Comparison of ENCODE assay signal across 14 cellular contexts in genomic region chr20:62752671-62753501, GRCh38. TPM values are rescaled to one million over a fixed set of nuclear protein-coding genes. Genes with fewer than 3 reads are reported as not detected.
DNase-seq lines count a peak whose midpoint lies in the region; ATAC-seq and TF ChIP-seq lines count a peak whose summit lies in the region.
"Had no signal": no experiment of that assay in that cellular context is flagged by ENCODE, and none has a peak within 500 bp of the region (broad histone marks: within the 10 kb centered on the region; RNA-seq: fewer than 3 reads in every experiment).

No MANE protein-coding gene starts in this region.

- 0 out of 2 replicates have a peak, but pooled peaks cover 3% of the 10 kb centered on the region for H3K4me1 Mint-ChIP-seq in WTC11

- CTCF ChIA-PET in WTC11 (lab: Charles Lee) (interaction anchor here (0.9 to 3.1 kb wide), 4 partner anchors 20 to 136 kb away, joined by 3 to 16 read pairs (median 8); partner anchors contain the start of gene NTSR1), HEK293T (lab: Yijun Ruan, JAX) (no interaction called here)

- H3K36me3 ChIP-seq in rectal smooth muscle tissue (ENCODE audit: control insufficient read depth, insufficient read depth, low read length), result no peaks in the 10 kb centered on the region
- H3K36me3 ChIP-seq: ascending aorta, upper lobe of left lung had no signal

- H3K27ac Mint-ChIP-seq in WTC11, result no peak overlapping the region
- H3K27ac Mint-ChIP-seq: activated CD4-positive, alpha-beta T cell treated with anti-CD3 and anti-CD28 coated beads, Interleukin-2, amount 10 ng/mL, durations not matched to agents 7 days and 5 days had no signal

- POLR2A ChIA-PET in WTC11 (lab: Charles Lee) (no interaction called here), HEK293T (lab: Yijun Ruan, JAX) (no interaction called here)

- H3K27me3 Mint-ChIP-seq in WTC11 (ENCODE audit: low read depth), result peaks cover 9% of the 10 kb centered on the region

- no peak overlapping the region for H3K9ac ChIP-seq in rectal smooth muscle tissue (ENCODE audit: low read length)

- H3K4me3 Mint-ChIP-seq in WTC11, result no peak overlapping the region
- H3K4me3 Mint-ChIP-seq: activated CD4-positive, alpha-beta T cell treated with anti-CD3 and anti-CD28 coated beads, Interleukin-2, amount 10 ng/mL, durations not matched to agents 7 days and 5 days had no signal

- ATAC-seq in WTC11 (peak; percentile 35), right cardiac atrium (peak in 1 of 2 donors; percentile 52)

- 77% methylated on average over 29 of the region's 29 CpGs for WGBS in right cardiac atrium

- no peak overlapping the region for H3K27ac ChIP-seq in right cardiac atrium (ENCODE audit: low read length)
- H3K27ac ChIP-seq in rectal smooth muscle tissue (ENCODE audit: low read depth, low read length), result peak overlapping the region; percentile 71
- H3K27ac ChIP-seq: ascending aorta, dorsolateral prefrontal cortex, upper lobe of left lung had no signal

- TF ChIP-seq CTCF in WTC11 (IDR thresholded peaks at IDR 0.05), result no peak

- no peaks in the 10 kb centered on the region for H3K27me3 ChIP-seq in right cardiac atrium (ENCODE audit: control insufficient read depth, insufficient read depth)
- no peaks in the 10 kb centered on the region for H3K27me3 ChIP-seq in rectal smooth muscle tissue (ENCODE audit: control insufficient read depth, insufficient read depth, low read length)
- H3K27me3 ChIP-seq: ascending aorta, upper lobe of left lung had no signal

- no peaks in the 10 kb centered on the region for H3K9me3 ChIP-seq in right cardiac atrium (ENCODE audit: control insufficient read depth, low read length)
- H3K9me3 ChIP-seq: ascending aorta, upper lobe of left lung had no signal

- H3K4me3 ChIP-seq in right cardiac atrium (ENCODE audit: low read length) (no peak overlapping the region), rectal smooth muscle tissue (ENCODE audit: low read length) (no peak overlapping the region)
- H3K4me3 ChIP-seq: ascending aorta, dorsolateral prefrontal cortex, upper lobe of left lung had no signal

- H3K4me1 ChIP-seq in right cardiac atrium (ENCODE audit: control insufficient read depth, insufficient read depth, low read length), result no peaks in the 10 kb centered on the region
- peaks cover 22% of the 10 kb centered on the region for H3K4me1 ChIP-seq in rectal smooth muscle tissue (ENCODE audit: control insufficient read depth, insufficient read depth, low read length)
- H3K4me1 ChIP-seq: ascending aorta, upper lobe of left lung had no signal

- intact Hi-C loops in right cardiac atrium (cut with DNase I), result no loop called here

- no peaks in the 10 kb centered on the region for H3K36me3 Mint-ChIP-seq in WTC11

- DNase-seq in EL (peak; percentile 21), WTC11 (ENCODE audit: low spot score) (no peak), right cardiac atrium (peak; percentile 8 to 51 (median 44)), HT-29 (ENCODE audit: low spot score) (no peak), putamen (ENCODE audit: low spot score) (no peak), HEK293T (ENCODE audit: extremely low spot score) (no peak)
- no peak for DNase-seq in activated CD4-positive, alpha-beta T cell treated with anti-CD3 and anti-CD28 coated beads, Interleukin-2, amount 50 U/mL, for 1 hour
- DNase-seq: activated CD4-positive, alpha-beta T cell treated with anti-CD3 and anti-CD28 coated beads, Interleukin-2, amount 10 ng/mL, durations not matched to agents 7 days and 5 days; dorsolateral prefrontal cortex; NCI-H146; NCI-H510A treated with DMSO at 0.1 percent for 48 hours had no signal

- H3K9me3 Mint-ChIP-seq in WTC11, result peaks cover 5% of the 10 kb centered on the region; the same call in 1 of the 2 replicates
- H3K9me3 Mint-ChIP-seq: activated CD4-positive, alpha-beta T cell treated with anti-CD3 and anti-CD28 coated beads, Interleukin-2, amount 10 ng/mL, durations not matched to agents 7 days and 5 days had no signal

TF ChIP-seq in WTC11, 78 proteins besides CTCF, POLR2A, EP300 and RAD21 (continues in another document):
- TF ChIP-seq ZNF532 (CRISPR knock-in tag; IDR thresholded peaks at IDR 0.05; ENCODE audit: borderline replicate concordance) (no peak), SMAD4 (CRISPR knock-in tag; IDR thresholded peaks at IDR 0.05) (no peak)

TF ChIP-seq in HEK293T, 16 proteins besides CTCF, POLR2A, EP300 and RAD21:
- TF ChIP-seq SP1 (IDR thresholded peaks at IDR 0.05) (no peak), HDGF (IDR thresholded peaks at IDR 0.05; ENCODE audit: borderline replicate concordance) (no peak)
TF ChIP-seq in HEK293T: peak in this region for 0.

RNA-seq across cellular contexts. Expression of gene MRGBP, which starts 43.4 kb away (rescaled TPM):
- total RNA-seq in WTC11 (2021), result 20.0 to 20.8 TPM (median 20.2 TPM) in 3 replicates
- total RNA-seq in right cardiac atrium, result 10 to 100 TPM in 1 of 4 donors, 1 to 10 TPM in 3; 8.3 to 10.9 (median 8.6) TPM
- polyA plus RNA-seq in right cardiac atrium, result 12.1 TPM
- total RNA-seq in HT-29 (2014; rRNA removed; shearing (Covaris generic)), result 88.8 and 98.8 TPM in 2 replicates

RNA-seq across cellular contexts. Expression of gene NTSR1, which starts 44.2 kb away (rescaled TPM):
- total RNA-seq in WTC11 (2021), result 0.57 to 0.85 TPM (median 0.63 TPM) in 3 replicates
- total RNA-seq in right cardiac atrium, result under 1 TPM in 1 of 4 donors, not detected in 3; 0.06 TPM
- not detected for polyA plus RNA-seq in right cardiac atrium
- 76.6 and 78.7 TPM in 2 replicates for total RNA-seq in HT-29 (2014; rRNA removed; shearing (Covaris generic))
- total RNA-seq: ascending aorta had no signal

RNA-seq across cellular contexts. Expression of gene OGFR, which starts 51.7 kb away (rescaled TPM):
- total RNA-seq in WTC11 (2021), result 32.5 to 43.3 TPM (median 33.8 TPM) in 3 replicates
- total RNA-seq in right cardiac atrium, result 10 to 100 TPM; 21.0 to 29.6 (median 24.2) TPM
- polyA plus RNA-seq in right cardiac atrium, result 26.6 TPM
- 197 and 202 TPM in 2 replicates for total RNA-seq in HT-29 (2014; rRNA removed; shearing (Covaris generic))

Comparison
In these comparisons a context has a peak if more than half of its experiments do, and no peak if none do; other contexts are left out.
1. DNase-seq: peak in EL (single experiment) and right cardiac atrium (3 of 3); none in WTC11 (single experiment), HT-29 (single experiment), putamen (single experiment), activated CD4-positive, alpha-beta T cell treated with anti-CD3 and anti-CD28 coated beads, Interleukin-2, amount 50 U/mL, for 1 hour (single experiment) and HEK293T (single experiment).
2. RNA of gene NTSR1, which starts 44.2 kb away (total RNA-seq): 76.6 to 78.7 TPM in HT-29; 0.57 to 0.85 TPM in WTC11 and 0.06 TPM in right cardiac atrium; every median in the first group is over 10 times any median in the second.